In the genomic region with DNA sequence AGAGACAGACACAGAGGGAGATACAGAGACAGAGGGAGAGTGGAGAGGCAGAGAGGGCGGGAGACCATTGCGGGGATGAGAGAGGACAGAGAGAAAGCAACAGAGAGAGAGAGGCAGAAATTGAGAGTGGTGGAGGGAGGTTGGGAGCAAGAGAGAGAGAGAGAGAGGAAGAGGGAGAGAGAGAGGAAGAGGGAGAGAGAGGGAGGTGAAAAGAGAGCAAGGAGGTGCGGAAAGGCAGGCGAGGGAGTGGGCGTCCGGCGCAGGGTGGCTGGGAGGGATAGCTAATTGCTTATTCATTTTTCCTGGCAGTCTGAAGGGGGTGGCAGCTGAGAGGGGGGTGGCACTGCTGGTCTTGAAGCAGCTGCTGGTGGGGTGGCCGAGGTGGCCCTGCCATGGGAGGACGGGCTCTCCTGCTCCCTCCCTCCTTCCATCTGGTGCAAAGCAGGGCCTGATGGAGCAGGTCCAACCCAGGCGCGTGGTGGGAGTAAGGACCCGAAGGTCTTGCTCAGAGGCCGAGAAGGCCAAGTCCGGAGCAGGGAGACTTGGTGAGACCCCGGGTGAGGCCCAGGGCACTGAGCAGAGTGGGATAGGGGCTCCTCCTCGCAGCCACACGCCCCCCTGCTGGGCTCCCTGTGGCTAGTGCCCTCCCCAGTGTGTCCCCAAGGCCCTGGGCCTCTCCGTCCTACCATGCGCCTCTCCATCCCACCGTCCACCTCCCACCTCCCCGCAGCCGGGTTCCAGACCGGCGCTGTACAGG, we compare ENCODE assay signal across 13 cellular contexts. TPM values are rescaled to one million over a fixed set of nuclear protein-coding genes. Genes with fewer than 3 reads are reported as not detected.
DNase-seq lines count a peak whose midpoint lies in the region; ATAC-seq and TF ChIP-seq lines count a peak whose summit lies in the region.
"Had no signal": no experiment of that assay in that cellular context is flagged by ENCODE, and none has a peak within 500 bp of the region (broad histone marks: within the 10 kb centered on the region; RNA-seq: fewer than 3 reads in every experiment).

No MANE protein-coding gene starts in this region.

- peak; percentile 32 for TF ChIP-seq POLR2A in right lobe of liver (IDR thresholded peaks at IDR 0.05)

- H3K27me3 ChIP-seq in right lobe of liver: no peaks in the 10 kb centered on the region

- H3K27me3 Mint-ChIP-seq in brain: peaks cover 7% of the 10 kb centered on the region
- no peaks in the 10 kb centered on the region for H3K27me3 Mint-ChIP-seq in T-helper 17 cell
- H3K27me3 Mint-ChIP-seq: activated CD4-positive, alpha-beta T cell treated with anti-CD3 and anti-CD28 coated beads, Interleukin-2, amount 10 ng/mL, durations not matched to agents 24 days and 14 days had no signal

- peaks cover 42% of the 10 kb centered on the region for H3K4me1 Mint-ChIP-seq in brain
- peaks cover 17% of the 10 kb centered on the region for H3K4me1 Mint-ChIP-seq in T-helper 17 cell

- intact Hi-C loops in right lobe of liver (cut with DNase I): no loop called here

- no peaks in the 10 kb centered on the region for H3K9me3 ChIP-seq in right lobe of liver
- no peaks in the 10 kb centered on the region for H3K9me3 ChIP-seq in T-helper 17 cell (ENCODE audit: control insufficient read depth, low read length, poor library complexity, severe bottlenecking)

- H3K4me3 ChIP-seq in right lobe of liver: no peak overlapping the region

- peak overlapping the region; percentile 87 to 96 (median 93) for H3K27ac ChIP-seq in right lobe of liver

- H3K36me3 ChIP-seq in right lobe of liver: no peaks in the 10 kb centered on the region

- TF ChIP-seq CTCF in brain (conservative IDR thresholded peaks at IDR 0.05): no peak
- no peak for TF ChIP-seq CTCF in right lobe of liver (IDR thresholded peaks at IDR 0.05)

- H3K36me3 Mint-ChIP-seq in brain (no peaks in the 10 kb centered on the region), T-helper 17 cell (ENCODE audit: low read depth) (peaks cover 2% of the 10 kb centered on the region)
- H3K36me3 Mint-ChIP-seq: mesothelial cell of epicardium had no signal

- H3K9me3 Mint-ChIP-seq in brain: peaks cover 0 to 5% (median 0%) of the 10 kb centered on the region in 5 experiments
- H3K9me3 Mint-ChIP-seq: activated CD4-positive, alpha-beta T cell treated with anti-CD3 and anti-CD28 coated beads, Interleukin-2, amount 10 ng/mL, durations not matched to agents 24 days and 14 days; mesothelial cell of epicardium had no signal

- ATAC-seq in right lobe of liver (peak in 3 of 4 donors; percentile 3 to 17 (median 3)), T-helper 17 cell (no peak), HG02885 (IDR thresholded peaks at IDR 0.05; ENCODE audit: poor library complexity, unreplicated experiment) (no peak)
- ATAC-seq in stimulated activated naive CD8-positive, alpha-beta T cell treated with anti-CD3 and anti-CD28 coated beads, Interleukin-15, Interleukin-2, amounts not matched to agents 100 U/mL and 50 U/mL, for 24 hours: peak; percentile 17

- H3K27ac Mint-ChIP-seq in brain (peak overlapping the region; percentile 6 to 92 (median 71)), T-helper 17 cell (no peak overlapping the region)
- H3K27ac Mint-ChIP-seq: activated CD4-positive, alpha-beta T cell treated with anti-CD3 and anti-CD28 coated beads, Interleukin-2, amount 10 ng/mL, durations not matched to agents 24 days and 14 days; mesothelial cell of epicardium had no signal

- peaks cover 2 to 60% (median 30%) of the 10 kb centered on the region in 4 donors for H3K4me1 ChIP-seq in right lobe of liver

- peak overlapping the region in 3 of 5 experiments; percentile 4 to 33 (median 25) for H3K4me3 Mint-ChIP-seq in brain
- H3K4me3 Mint-ChIP-seq in T-helper 17 cell: no peak overlapping the region
- H3K4me3 Mint-ChIP-seq: activated CD4-positive, alpha-beta T cell treated with anti-CD3 and anti-CD28 coated beads, Interleukin-2, amount 10 ng/mL, durations not matched to agents 24 days and 14 days; mesothelial cell of epicardium had no signal

- DNase-seq in NCI-H1092 (lab: John Stamatoyannopoulos, UW) (peak; percentile 29), right lobe of liver (peak; percentile 36 to 68 (median 54)), T-helper 17 cell (no peak), GOT3 (lab: John Stamatoyannopoulos, UW) (no peak)
- DNase-seq in stimulated activated naive CD8-positive, alpha-beta T cell treated with anti-CD3 and anti-CD28 coated beads, Interleukin-15, Interleukin-2, amounts not matched to agents 100 U/mL and 50 U/mL, for 24 hours: no peak
- DNase-seq: activated CD4-positive, alpha-beta T cell treated with anti-CD3 and anti-CD28 coated beads, Interleukin-2, amount 10 ng/mL, durations not matched to agents 24 days and 14 days; MV-4-11; stimulated activated CD4-positive, alpha-beta T cell treated with anti-CD3 and anti-CD28 coated beads, Interleukin-12 subunit alpha, Interleukin-12 subunit beta, amount 100 ng/mL, for 4 hours had no signal

- WGBS in right lobe of liver (ENCODE audit: insufficient coverage, low coverage, low lambda C conversion rate, missing lambda C conversion rate): 51% methylated on average over 11 of the region's 24 CpGs

RNA-seq across cellular contexts. Expression of gene RNU6ATAC, which starts 25.3 kb away (rescaled TPM):
- not detected for polyA plus RNA-seq in brain (ENCODE audit: insufficient read depth, low read depth, low replicate concordance)
- total RNA-seq in right lobe of liver (10 to 100 TPM in 4 of 6 experiments, not detected in 2; 17.4 to 91.1 (median 42.6) TPM), T-helper 17 cell (10 to 100 TPM; 66.4 to 90.1 TPM)
- total RNA-seq: dermis microvascular lymphatic vessel endothelial cell, fibroblast of villous mesenchyme had no signal

RNA-seq across cellular contexts. Expression of gene WDR5, which starts 53.8 kb away (rescaled TPM):
- 48.9 TPM for polyA plus RNA-seq in brain (ENCODE audit: insufficient read depth, low read depth, low replicate concordance)
- total RNA-seq in right lobe of liver (10 to 100 TPM; 16.6 to 24.0 (median 19.9) TPM), T-helper 17 cell (10 to 100 TPM; 18.3 to 18.4 TPM)

Comparison
In these comparisons a context has a peak if more than half of its experiments do, and no peak if none do; other contexts are left out.
1. DNase-seq: peak in NCI-H1092 (single experiment) and right lobe of liver (3 of 3); none in stimulated activated naive CD8-positive, alpha-beta T cell treated with anti-CD3 and anti-CD28 coated beads, Interleukin-15, Interleukin-2, amounts not matched to agents 100 U/mL and 50 U/mL, for 24 hours (single experiment), T-helper 17 cell (0 of 3) and GOT3 (single experiment).
2. ATAC-seq: peak in right lobe of liver (3 of 4) and stimulated activated naive CD8-positive, alpha-beta T cell treated with anti-CD3 and anti-CD28 coated beads, Interleukin-15, Interleukin-2, amounts not matched to agents 100 U/mL and 50 U/mL, for 24 hours (single experiment); none in T-helper 17 cell (single experiment) and HG02885 (single experiment).